Comparison of ENCODE assay signal across 25 cellular contexts in genomic region chr22:48306785-48307570, GRCh38.
"Had no signal": no experiment of that assay in that cellular context is flagged by ENCODE, and none has a peak within 500 bp of the region (broad histone marks: within the 10 kb centered on the region; RNA-seq: fewer than 3 reads in every experiment).

No MANE protein-coding gene starts in this region.

- H3K27me3 ChIP-seq: gastrocnemius medialis, hepatocyte, transverse colon, vagina had no signal

- DNase-seq: cortex of kidney; effector CD8-positive, alpha-beta T cell; endodermal cell; foreskin fibroblast; gastrocnemius medialis; lower lobe of right lung; natural killer cell; stimulated activated CD4-positive, alpha-beta T cell treated with anti-CD3 and anti-CD28 coated beads, Interleukin-12 subunit alpha, Interleukin-12 subunit beta, amount 100 ng/mL, for 4 hours; stimulated activated CD4-positive, alpha-beta T cell treated with anti-CD3 and anti-CD28 coated beads, Interleukin-1b, Interleukin-23, amount 100 ng/mL, for 48 hours; stimulated activated CD4-positive, alpha-beta T cell treated with anti-CD3 and anti-CD28 coated beads, Interleukin-4, amount 100 ng/mL, for 1 hour; stimulated activated CD8-positive, alpha-beta memory T cell treated with anti-CD3 and anti-CD28 coated beads, Interleukin-4, amount 100 ng/mL, for 48 hours; stimulated activated naive CD4-positive, alpha-beta T cell; stimulated activated naive CD8-positive, alpha-beta T cell treated with anti-CD3 and anti-CD28 coated beads, Interleukin-15, amount 100 ng/mL, for 72 hours; transverse colon had no signal

- H3K9me3 ChIP-seq: gastrocnemius medialis, suprapubic skin, transverse colon, vagina had no signal

- H3K4me1 ChIP-seq: gastrocnemius medialis, lower lobe of right lung, parathyroid adenoma, suprapubic skin, transverse colon had no signal

- ATAC-seq: esophagus mucosa; gastrocnemius medialis; left lobe of liver; lower lobe of right lung; natural killer cell; sciatic nerve; stimulated activated naive CD8-positive, alpha-beta T cell treated with anti-CD3 and anti-CD28 coated beads, Interleukin-15, amount 100 ng/mL, for 72 hours had no signal

- H3K4me1 Mint-ChIP-seq: endodermal cell; stimulated activated naive CD8-positive, alpha-beta T cell treated with anti-CD3 and anti-CD28 coated beads, Interleukin-15, amount 100 ng/mL, for 72 hours had no signal

- H3K36me3 ChIP-seq: gastrocnemius medialis, lower lobe of right lung, suprapubic skin, transverse colon, vagina had no signal

- H3K4me2 ChIP-seq: hepatocyte, smooth muscle cell had no signal

- H3K27ac Mint-ChIP-seq: endodermal cell; natural killer cell; progenitor cell of endocrine pancreas; stimulated activated naive CD8-positive, alpha-beta T cell treated with anti-CD3 and anti-CD28 coated beads, Interleukin-15, amount 100 ng/mL, for 72 hours had no signal

- FAIRE-seq: islet of Langerhans had no signal

- H3K79me2 ChIP-seq: hepatocyte, parathyroid adenoma had no signal

- H3K4me3 Mint-ChIP-seq: endodermal cell; natural killer cell; stimulated activated naive CD8-positive, alpha-beta T cell treated with anti-CD3 and anti-CD28 coated beads, Interleukin-15, amount 100 ng/mL, for 72 hours had no signal

- H3K4me3 ChIP-seq: gastrocnemius medialis, hepatocyte, lower lobe of right lung, smooth muscle cell, suprapubic skin, transverse colon, vagina had no signal

- H2AFZ ChIP-seq: hepatocyte, parathyroid adenoma had no signal

- H3K27ac ChIP-seq: epithelial cell of prostate, gastrocnemius medialis, hepatocyte, lower lobe of right lung, parathyroid adenoma, suprapubic skin, transverse colon, vagina had no signal

- H3K9ac ChIP-seq: parathyroid adenoma had no signal
